In the genomic region with DNA sequence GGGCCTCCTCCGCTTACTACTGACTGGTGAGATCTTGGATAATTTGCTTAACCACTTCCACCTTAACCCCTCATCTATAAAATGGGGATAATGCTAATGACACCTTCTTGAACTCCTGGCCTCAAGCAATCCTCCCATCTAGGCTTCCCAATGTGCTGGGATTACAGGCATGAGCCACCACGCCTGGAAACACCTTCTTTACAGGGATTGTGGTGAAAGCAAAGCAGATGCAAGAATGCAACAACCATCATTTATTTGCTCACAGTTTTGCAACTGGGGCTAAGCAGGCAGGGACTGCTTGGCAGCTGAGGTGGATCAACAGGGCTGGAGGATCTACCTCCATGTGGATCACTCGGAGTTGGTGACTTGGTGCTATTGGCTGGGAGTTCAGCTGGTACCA, we compare ENCODE assay signal across 17 cellular contexts.
A peak's percentile ranks its signal among the peaks of the same experiment; 100 is the strongest.
DNase-seq lines count a peak whose midpoint lies in the region; ATAC-seq, FAIRE-seq and TF ChIP-seq lines count a peak whose summit lies in the region.
"Had no signal": no experiment of that assay in that cellular context is flagged by ENCODE, and none has a peak within 500 bp of the region (broad histone marks: within the 10 kb centered on the region; RNA-seq: fewer than 3 reads in every experiment).

No MANE protein-coding gene starts in this region.

- TF ChIP-seq EP300 in A549 (IDR thresholded peaks at IDR 0.05), result no peak

- ATAC-seq in A549 (peak in 1 of 2 experiments; percentile 4; a peak in 3 of 6 replicates), GM18511 (IDR thresholded peaks at IDR 0.05; ENCODE audit: unreplicated experiment) (no peak)

- TF ChIP-seq CTCF in A549 (IDR thresholded peaks at IDR 0.05), result no peak
- TF ChIP-seq CTCF in PC-9 (conservative IDR thresholded peaks at IDR 0.05), result no peak
- TF ChIP-seq CTCF in prostate gland (IDR thresholded peaks at IDR 0.05), result no peak

- intact Hi-C loops in PC-9 (cut with micrococcal nuclease; ENCODE audit: unreplicated experiment) (no loop called here), prostate gland (cut with DNase I) (loop anchor here (10.0 kb wide), 1 partner anchor 176 kb away; no protein-coding TSS in a partner anchor)

- H3K9me3 Mint-ChIP-seq in T-helper 2 cell treated with Interferon-gamma antibody and Interleukin-4, amounts not matched to agents 5 μg/mL and 100 μg/mL, for 36 hours, result no peaks in the 10 kb centered on the region
- H3K9me3 Mint-ChIP-seq: immature natural killer cell, naive B cell had no signal

- 31% methylated on average over 2 of the region's 3 CpGs for WGBS in A549 (ENCODE audit: missing lambda C conversion rate)
- WGBS in prostate gland, result 94% methylated on average over 3 of the region's 3 CpGs

- DNase-seq in A549 (ENCODE audit: low read depth in 1 of 2, low spot score in 1 of 2) (no peak), PC-9 (peak in 1 of 2 experiments; percentile 54), epithelial cell of prostate (ENCODE audit: low read depth, low spot score) (no peak), prostate gland (ENCODE audit: low spot score) (no peak), SW480 (ENCODE audit: low spot score) (no peak)
- DNase-seq in activated T-cell treated with anti-CD3 and anti-CD28 coated beads, Interleukin-2, amount 50 U/mL, for 48 hours, result no peak
- DNase-seq in T-helper 2 cell treated with Interferon-gamma antibody and Interleukin-4, amounts not matched to agents 5 μg/mL and 100 μg/mL, for 36 hours (ENCODE audit: low spot score), result no peak
- DNase-seq: activated CD8-positive, alpha-beta memory T cell treated with anti-CD3 and anti-CD28 coated beads, Interleukin-2, amount 50 U/mL, for 4 hours; DMS 273 treated with DMSO at 0.1 percent for 48 hours; immature natural killer cell; naive B cell; NCI-H1105 treated with DMSO at 0.1 percent for 48 hours; NCI-H345 had no signal

- H3K9me2 ChIP-seq in PC-9 (ENCODE audit: insufficient read depth), result no peaks in the 10 kb centered on the region

- no peaks in the 10 kb centered on the region for H3K36me3 ChIP-seq in PC-9 (ENCODE audit: low read depth)
- H3K36me3 ChIP-seq in prostate gland, result no peaks in the 10 kb centered on the region

- TF ChIP-seq POLR2A in A549 (IDR thresholded peaks at IDR 0.05; ENCODE audit: low read length), result no peak
- no peak for TF ChIP-seq POLR2A in prostate gland (IDR thresholded peaks at IDR 0.05)

- H3K4me1 ChIP-seq in A549 (peaks cover 76% of the 10 kb centered on the region), PC-9 (replicated peaks; ENCODE audit: insufficient read depth) (peaks cover 65% of the 10 kb centered on the region), prostate gland (replicated peaks) (peaks cover 28% of the 10 kb centered on the region)

- H3K27me3 ChIP-seq in PC-9 (ENCODE audit: insufficient read depth, low read depth), result no peaks in the 10 kb centered on the region
- H3K27me3 ChIP-seq in prostate gland (replicated peaks; ENCODE audit: insufficient read depth), result no peaks in the 10 kb centered on the region

- POLR2A ChIA-PET in A549 (lab: Yijun Ruan, JAX) (interaction anchor here (0.6 to 1.4 kb wide), 3 partner anchors 19 to 82 kb away, joined by 3 to 7 read pairs (median 3); partner anchors contain the start of gene ZNF532), PC-9 (lab: Charles Lee; ENCODE audit: unreplicated experiment) (no interaction called here)

- no TSS peak for BruUV-seq in PC-9 (replicated peaks; lab: Mats Ljungman, UMichigan)

- no peak overlapping the region for H3K4me3 ChIP-seq in A549
- H3K4me3 ChIP-seq in PC-9, result no peak overlapping the region
- H3K4me3 ChIP-seq in prostate gland, result no peak overlapping the region
- H3K4me3 ChIP-seq: coronary artery had no signal

- H3K4me3 Mint-ChIP-seq in T-helper 2 cell treated with Interferon-gamma antibody and Interleukin-4, amounts not matched to agents 5 μg/mL and 100 μg/mL, for 36 hours, result no peak overlapping the region
- H3K4me3 Mint-ChIP-seq: activated naive CD8-positive, alpha-beta T cell; immature natural killer cell; naive B cell had no signal

- peaks cover 45% of the 10 kb centered on the region for H3F3A ChIP-seq in PC-9 (ENCODE audit: insufficient read depth, low read depth)

- no peak overlapping the region for H3K27ac Mint-ChIP-seq in T-helper 2 cell treated with Interferon-gamma antibody and Interleukin-4, amounts not matched to agents 5 μg/mL and 100 μg/mL, for 36 hours
- H3K27ac Mint-ChIP-seq: activated naive CD8-positive, alpha-beta T cell; immature natural killer cell had no signal

- CTCF ChIA-PET in A549 (lab: Yijun Ruan, JAX), result no interaction called here
- CTCF ChIA-PET in PC-9 (lab: Charles Lee), result no interaction called here

- no peaks in the 10 kb centered on the region for H3K9me3 ChIP-seq in A549
- H3K9me3 ChIP-seq in PC-9 (ENCODE audit: insufficient read depth, low read depth), result 0 out of 2 replicates have a peak, but pooled peaks cover 3% of the 10 kb centered on the region
- H3K9me3 ChIP-seq in prostate gland, result no peaks in the 10 kb centered on the region

- H3K79me2 ChIP-seq in PC-9 (ENCODE audit: low read depth), result no peaks in the 10 kb centered on the region

- H3K4me2 ChIP-seq in A549 (peak overlapping the region; percentile 82), PC-9 (no peak overlapping the region)

- TF ChIP-seq RAD21 in A549 (conservative IDR thresholded peaks at IDR 0.05 in 1 of 2, IDR thresholded peaks at IDR 0.05 in 1 of 2), result no peak

- no peaks in the 10 kb centered on the region for H3K4me1 Mint-ChIP-seq in T-helper 2 cell treated with Interferon-gamma antibody and Interleukin-4, amounts not matched to agents 5 μg/mL and 100 μg/mL, for 36 hours (ENCODE audit: low read depth)
- H3K4me1 Mint-ChIP-seq: immature natural killer cell had no signal

- H3K27me3 Mint-ChIP-seq in T-helper 2 cell treated with Interferon-gamma antibody and Interleukin-4, amounts not matched to agents 5 μg/mL and 100 μg/mL, for 36 hours (ENCODE audit: low read depth), result no peaks in the 10 kb centered on the region

- no peak for FAIRE-seq in A549 (lab: Jason Lieb, UNC)
- FAIRE-seq: HTR-8/SVneo had no signal

- H2AFZ ChIP-seq in PC-9, result no peak overlapping the region

- no peaks in the 10 kb centered on the region for H3K36me3 Mint-ChIP-seq in T-helper 2 cell treated with Interferon-gamma antibody and Interleukin-4, amounts not matched to agents 5 μg/mL and 100 μg/mL, for 36 hours (ENCODE audit: low read depth)
- H3K36me3 Mint-ChIP-seq: activated naive CD8-positive, alpha-beta T cell; immature natural killer cell; naive B cell had no signal

- H4K20me1 ChIP-seq in PC-9 (ENCODE audit: insufficient read depth), result no peaks in the 10 kb centered on the region

- H3K27ac ChIP-seq in A549 (peak overlapping the region; percentile 98 to 99), PC-9 (peak overlapping the region; percentile 38; the same call in 1 of the 2 replicates), epithelial cell of prostate (peak overlapping the region; percentile 60), prostate gland (peak overlapping the region; percentile 86 to 95)

TF ChIP-seq in A549, 52 proteins besides CTCF, POLR2A, EP300 and RAD21 (continues in another document):
- TF ChIP-seq RCOR1 (IDR thresholded peaks at IDR 0.05; ENCODE audit: low read depth, low read length) (no peak), MAZ (IDR thresholded peaks at IDR 0.05; ENCODE audit: borderline replicate concordance, low read depth, low read length) (no peak), HMGXB4 (CRISPR knock-in tag; IDR thresholded peaks at IDR 0.05; ENCODE audit: borderline replicate concordance) (peak; percentile 32; the same call in 1 of the 2 replicates), NPAS2 (CRISPR knock-in tag; IDR thresholded peaks at IDR 0.05; ENCODE audit: borderline replicate concordance) (no peak), ZNF302 (CRISPR knock-in tag; IDR thresholded peaks at IDR 0.05) (peak; percentile 84), GATA3 (IDR thresholded peaks at IDR 0.05; ENCODE audit: borderline replicate concordance) (no peak), EHF (CRISPR knock-in tag; IDR thresholded peaks at IDR 0.05) (peak; percentile 94; the same call in 1 of the 2 replicates), ESRRA (IDR thresholded peaks at IDR 0.05; ENCODE audit: borderline replicate concordance, low read length) (no peak), HDAC2 (IDR thresholded peaks at IDR 0.05) (no peak), CHD2 (IDR thresholded peaks at IDR 0.05; ENCODE audit: low read length, partially characterized antibody) (no peak), RFX5 (IDR thresholded peaks at IDR 0.05) (no peak), TP53 (CRISPR knock-in tag; IDR thresholded peaks at IDR 0.05) (0 out of 2 replicates have a peak, but pooled peaks have one; percentile 69), NR3C1 (IDR thresholded peaks at IDR 0.05) (no peak), CEBPB (IDR thresholded peaks at IDR 0.05) (peak in 1 of 2 experiments; percentile 62; a peak in 1 of 4 replicates), ZFP36 (IDR thresholded peaks at IDR 0.05; ENCODE audit: borderline replicate concordance, partially characterized antibody) (no peak), HEYL (CRISPR knock-in tag; IDR thresholded peaks at IDR 0.05) (no peak), HOXA7 (CRISPR knock-in tag; IDR thresholded peaks at IDR 0.05) (peak; percentile 50; the same call in 1 of the 2 replicates), SMC3 (IDR thresholded peaks at IDR 0.05) (no peak), BCL3 (IDR thresholded peaks at IDR 0.05) (no peak), FOXS1 (CRISPR knock-in tag; IDR thresholded peaks at IDR 0.05) (0 out of 2 replicates have a peak, but pooled peaks have one; percentile 11)

Comparison
In these comparisons a context has a peak if more than half of its experiments do, and no peak if none do; other contexts are left out.
1. H3K27ac ChIP-seq: peak in every context shown above with its lines; median percentile 98 in A549; 90 in prostate gland; 60 in epithelial cell of prostate; 38 in PC-9.